Comparison of ENCODE assay signal across 8 cellular contexts in the genomic region with DNA sequence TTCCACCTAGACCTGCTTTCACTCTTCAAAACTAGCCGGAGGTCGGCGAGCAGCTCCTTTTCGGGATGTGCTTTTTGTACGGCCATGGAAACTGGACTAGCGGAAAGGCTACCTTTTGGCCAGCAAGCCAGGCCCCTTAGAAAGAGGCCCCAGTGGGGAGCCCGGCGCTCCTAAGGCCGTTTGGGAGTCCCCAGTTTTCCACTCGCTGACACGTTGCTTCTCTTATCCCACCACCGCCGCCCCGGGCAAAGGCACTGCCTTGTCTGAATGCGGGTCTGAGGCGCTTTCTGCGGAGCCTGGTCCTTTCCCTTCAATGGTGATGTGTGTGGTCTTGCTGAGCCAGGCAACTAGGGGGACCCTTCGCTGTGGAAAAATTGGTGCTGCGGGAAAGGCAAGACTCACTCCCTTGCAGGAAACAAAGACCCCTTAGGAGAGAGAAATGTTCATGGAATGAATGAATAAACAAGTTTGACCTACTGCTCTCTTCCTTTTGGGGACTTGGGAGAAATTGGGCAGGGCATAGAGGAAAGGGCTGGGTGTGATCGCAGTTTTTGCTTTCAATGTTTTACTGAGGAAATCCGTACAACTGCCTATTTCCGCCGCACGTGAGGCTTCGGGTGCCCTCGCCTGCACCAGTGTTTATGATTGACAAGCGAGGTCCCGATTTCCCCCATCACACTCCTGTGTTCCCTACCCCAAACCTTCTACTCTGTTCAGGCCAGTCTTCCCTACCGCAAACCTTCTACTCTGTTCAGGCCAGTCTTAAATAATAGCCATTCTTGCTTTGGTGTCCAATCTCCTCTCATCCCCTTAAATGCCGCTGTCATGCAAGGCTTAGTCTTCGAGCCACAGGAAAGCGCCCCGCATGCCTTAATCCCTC. TPM values are rescaled to one million over a fixed set of nuclear protein-coding genes. Genes with fewer than 3 reads are reported as not detected.
DNase-seq lines count a peak whose midpoint lies in the region; ATAC-seq and TF ChIP-seq lines count a peak whose summit lies in the region.

No MANE protein-coding gene starts in this region.

- H3K4me2 ChIP-seq in DND-41 (ENCODE audit: insufficient read depth, low read length) = peak overlapping the region; percentile 86

- H3K36me3 ChIP-seq in DND-41 (ENCODE audit: insufficient read depth, low read length) = peaks cover 34% of the 10 kb centered on the region
- peaks cover 26% of the 10 kb centered on the region for H3K36me3 ChIP-seq in lower lobe of right lung

- CTCF ChIA-PET in activated CD4-positive, alpha-beta T cell treated with anti-CD3 and anti-CD28 coated beads for 36 hours (lab: Charles Lee) = no interaction called here

- intact Hi-C loops in activated CD4-positive, alpha-beta T cell treated with anti-CD3 and anti-CD28 coated beads for 36 hours (cut with DNase I, micrococcal nuclease) = loop anchor here (2.0 to 10.0 kb wide), 11 partner anchors 84 to 1449 kb away; a partner anchor contains a TSS
- intact Hi-C loops in dendritic cell treated with granulocyte-macrophage colony-stimulating factor and Interleukin-4, amounts not matched to agents 40 ng/mL and 50 ng/mL, for 4 days (cut with micrococcal nuclease) = loop anchor here (1.0 to 5.0 kb wide), 3 partner anchors 10 to 383 kb away; a partner anchor contains a TSS
- intact Hi-C loops in lower lobe of right lung (cut with DNase I) = no loop called here

- H3K4me1 Mint-ChIP-seq in activated CD4-positive, alpha-beta T cell treated with anti-CD3 and anti-CD28 coated beads for 36 hours = peaks cover 54% of the 10 kb centered on the region
- peaks cover 36% of the 10 kb centered on the region for H3K4me1 Mint-ChIP-seq in dendritic cell treated with granulocyte-macrophage colony-stimulating factor and Interleukin-4, amounts not matched to agents 40 ng/mL and 50 ng/mL, for 4 days (ENCODE audit: low read depth)
- peaks cover 36% of the 10 kb centered on the region for H3K4me1 Mint-ChIP-seq in stimulated activated memory B cell treated with anti-CD40 and anti-IgM and Interleukin-4, amounts not matched to agents 10 μg/mL and 1 μg/mL and 100 μg/mL, for 72 hours

- peak overlapping the region; percentile 97 for H3K9ac ChIP-seq in DND-41 (ENCODE audit: low read depth, low read length)

- DNase-seq in DND-41 (peak; percentile 72), LNCaP clone FGC (ENCODE audit: low read depth) (no peak), lower lobe of right lung (peak; percentile 69)
- peak; percentile 67 for DNase-seq in activated CD4-positive, alpha-beta T cell treated with anti-CD3 and anti-CD28 coated beads for 36 hours

- peaks cover 43% of the 10 kb centered on the region for H3K79me2 ChIP-seq in DND-41 (ENCODE audit: insufficient read depth, low read length)

- peak overlapping the region; percentile 99 for H3K27ac Mint-ChIP-seq in activated CD4-positive, alpha-beta T cell treated with anti-CD3 and anti-CD28 coated beads for 36 hours
- peak overlapping the region; percentile 99 for H3K27ac Mint-ChIP-seq in dendritic cell treated with granulocyte-macrophage colony-stimulating factor and Interleukin-4, amounts not matched to agents 40 ng/mL and 50 ng/mL, for 4 days
- H3K27ac Mint-ChIP-seq in stimulated activated memory B cell treated with anti-CD40 and anti-IgM and Interleukin-4, amounts not matched to agents 10 μg/mL and 1 μg/mL and 100 μg/mL, for 72 hours = peak overlapping the region; percentile 100

- H3K27me3 ChIP-seq in DND-41 (ENCODE audit: insufficient read depth, low read length, poor library complexity) = no peaks in the 10 kb centered on the region
- no peaks in the 10 kb centered on the region for H3K27me3 ChIP-seq in lower lobe of right lung (ENCODE audit: low read depth)

- H2AFZ ChIP-seq in DND-41 (ENCODE audit: low read depth, low read length) = peak overlapping the region; percentile 85

- H4K20me1 ChIP-seq in DND-41 (ENCODE audit: insufficient read depth, low read length) = peaks cover 32% of the 10 kb centered on the region

- H3K27ac ChIP-seq in DND-41 (ENCODE audit: low read length) (peak overlapping the region; percentile 84), lower lobe of right lung (peak overlapping the region; percentile 92)

- H3K4me1 ChIP-seq in DND-41 (ENCODE audit: insufficient read depth, low read length) (peaks cover 45% of the 10 kb centered on the region), lower lobe of right lung (peaks cover 34% of the 10 kb centered on the region)

- POLR2A ChIA-PET in activated CD4-positive, alpha-beta T cell treated with anti-CD3 and anti-CD28 coated beads for 36 hours (lab: Charles Lee) = interaction anchor here (0.7 to 1.3 kb wide), 2 partner anchors 150 to 218 kb away, joined by 3 to 5 read pairs; no protein-coding TSS in a partner anchor

- peak; percentile 35 for ATAC-seq in DND-41 (ENCODE audit: insufficient read depth, low read depth)
- ATAC-seq in activated CD4-positive, alpha-beta T cell treated with anti-CD3 and anti-CD28 coated beads for 36 hours = no peak
- peak; percentile 2 to 18 for ATAC-seq in lower lobe of right lung
- no peak for ATAC-seq in stimulated activated memory B cell treated with anti-CD40 and anti-IgM and Interleukin-4, amounts not matched to agents 10 μg/mL and 1 μg/mL and 100 μg/mL, for 72 hours
- no peak for ATAC-seq in GM21390 (IDR thresholded peaks at IDR 0.05; ENCODE audit: unreplicated experiment)
- no peak for ATAC-seq in HG03460 (IDR thresholded peaks at IDR 0.05; ENCODE audit: unreplicated experiment)

- no peaks in the 10 kb centered on the region for H3K9me3 Mint-ChIP-seq in activated CD4-positive, alpha-beta T cell treated with anti-CD3 and anti-CD28 coated beads for 36 hours (ENCODE audit: low read depth)
- H3K9me3 Mint-ChIP-seq in dendritic cell treated with granulocyte-macrophage colony-stimulating factor and Interleukin-4, amounts not matched to agents 40 ng/mL and 50 ng/mL, for 4 days = no peaks in the 10 kb centered on the region
- H3K9me3 Mint-ChIP-seq in stimulated activated memory B cell treated with anti-CD40 and anti-IgM and Interleukin-4, amounts not matched to agents 10 μg/mL and 1 μg/mL and 100 μg/mL, for 72 hours = no peaks in the 10 kb centered on the region

- H3K4me3 ChIP-seq in DND-41 (ENCODE audit: low read depth in 1 of 2, low read length in 2 of 2) (peak overlapping the region; percentile 39 to 71; a peak in 3 of 4 replicates), LNCaP clone FGC (ENCODE audit: low read depth, low read length) (peak overlapping the region; percentile 74), lower lobe of right lung (peak overlapping the region; percentile 90)

- H3K27me3 Mint-ChIP-seq in activated CD4-positive, alpha-beta T cell treated with anti-CD3 and anti-CD28 coated beads for 36 hours = no peaks in the 10 kb centered on the region
- peaks cover 7% of the 10 kb centered on the region for H3K27me3 Mint-ChIP-seq in dendritic cell treated with granulocyte-macrophage colony-stimulating factor and Interleukin-4, amounts not matched to agents 40 ng/mL and 50 ng/mL, for 4 days
- no peaks in the 10 kb centered on the region for H3K27me3 Mint-ChIP-seq in stimulated activated memory B cell treated with anti-CD40 and anti-IgM and Interleukin-4, amounts not matched to agents 10 μg/mL and 1 μg/mL and 100 μg/mL, for 72 hours

- H3K4me3 Mint-ChIP-seq in activated CD4-positive, alpha-beta T cell treated with anti-CD3 and anti-CD28 coated beads for 36 hours = peak overlapping the region; percentile 97
- peak overlapping the region; percentile 93 for H3K4me3 Mint-ChIP-seq in dendritic cell treated with granulocyte-macrophage colony-stimulating factor and Interleukin-4, amounts not matched to agents 40 ng/mL and 50 ng/mL, for 4 days
- H3K4me3 Mint-ChIP-seq in stimulated activated memory B cell treated with anti-CD40 and anti-IgM and Interleukin-4, amounts not matched to agents 10 μg/mL and 1 μg/mL and 100 μg/mL, for 72 hours = peak overlapping the region; percentile 96

- H3K9me3 ChIP-seq in DND-41 (ENCODE audit: insufficient read depth, low read length, severe bottlenecking) = no peaks in the 10 kb centered on the region
- H3K9me3 ChIP-seq in lower lobe of right lung = no peaks in the 10 kb centered on the region

- peak; percentile 37 for TF ChIP-seq CTCF in DND-41 (IDR thresholded peaks at IDR 0.05; ENCODE audit: borderline replicate concordance, extremely low read depth, low read length, poor library complexity, severe bottlenecking)
- TF ChIP-seq CTCF in LNCaP clone FGC (IDR thresholded peaks at IDR 0.05; ENCODE audit: control insufficient read depth, extremely low read depth, insufficient read depth) = no peak
- peak; percentile 18 for TF ChIP-seq CTCF in lower lobe of right lung (IDR thresholded peaks at IDR 0.05)

- peaks cover 34% of the 10 kb centered on the region for H3K36me3 Mint-ChIP-seq in activated CD4-positive, alpha-beta T cell treated with anti-CD3 and anti-CD28 coated beads for 36 hours (ENCODE audit: low read depth)
- peaks cover 36% of the 10 kb centered on the region for H3K36me3 Mint-ChIP-seq in dendritic cell treated with granulocyte-macrophage colony-stimulating factor and Interleukin-4, amounts not matched to agents 40 ng/mL and 50 ng/mL, for 4 days (ENCODE audit: low read depth)
- H3K36me3 Mint-ChIP-seq in stimulated activated memory B cell treated with anti-CD40 and anti-IgM and Interleukin-4, amounts not matched to agents 10 μg/mL and 1 μg/mL and 100 μg/mL, for 72 hours = peaks cover 27% of the 10 kb centered on the region

RNA-seq across cellular contexts. Expression of a gene that starts 1.0 kb away (rescaled TPM):
- 100 to 1,000 TPM; 211 to 296 TPM for total RNA-seq in activated CD4-positive, alpha-beta T cell treated with anti-CD3 and anti-CD28 coated beads for 36 hours
- 284 TPM for total RNA-seq in lower lobe of right lung

Comparison
In these comparisons a context has a peak if more than half of its experiments do, and no peak if none do; other contexts are left out.
1. ATAC-seq: peak in DND-41 (single experiment) and lower lobe of right lung (2 of 2); none in activated CD4-positive, alpha-beta T cell treated with anti-CD3 and anti-CD28 coated beads for 36 hours (single experiment), stimulated activated memory B cell treated with anti-CD40 and anti-IgM and Interleukin-4, amounts not matched to agents 10 μg/mL and 1 μg/mL and 100 μg/mL, for 72 hours (single experiment), GM21390 (single experiment) and HG03460 (single experiment).
2. Peak in every context shown above with its lines, with median percentiles within 50 percentile points of each other: H3K4me3 ChIP-seq, H3K27ac Mint-ChIP-seq and H3K4me3 Mint-ChIP-seq.